ENCODE assay signal across 7 cellular contexts in the genomic region with DNA sequence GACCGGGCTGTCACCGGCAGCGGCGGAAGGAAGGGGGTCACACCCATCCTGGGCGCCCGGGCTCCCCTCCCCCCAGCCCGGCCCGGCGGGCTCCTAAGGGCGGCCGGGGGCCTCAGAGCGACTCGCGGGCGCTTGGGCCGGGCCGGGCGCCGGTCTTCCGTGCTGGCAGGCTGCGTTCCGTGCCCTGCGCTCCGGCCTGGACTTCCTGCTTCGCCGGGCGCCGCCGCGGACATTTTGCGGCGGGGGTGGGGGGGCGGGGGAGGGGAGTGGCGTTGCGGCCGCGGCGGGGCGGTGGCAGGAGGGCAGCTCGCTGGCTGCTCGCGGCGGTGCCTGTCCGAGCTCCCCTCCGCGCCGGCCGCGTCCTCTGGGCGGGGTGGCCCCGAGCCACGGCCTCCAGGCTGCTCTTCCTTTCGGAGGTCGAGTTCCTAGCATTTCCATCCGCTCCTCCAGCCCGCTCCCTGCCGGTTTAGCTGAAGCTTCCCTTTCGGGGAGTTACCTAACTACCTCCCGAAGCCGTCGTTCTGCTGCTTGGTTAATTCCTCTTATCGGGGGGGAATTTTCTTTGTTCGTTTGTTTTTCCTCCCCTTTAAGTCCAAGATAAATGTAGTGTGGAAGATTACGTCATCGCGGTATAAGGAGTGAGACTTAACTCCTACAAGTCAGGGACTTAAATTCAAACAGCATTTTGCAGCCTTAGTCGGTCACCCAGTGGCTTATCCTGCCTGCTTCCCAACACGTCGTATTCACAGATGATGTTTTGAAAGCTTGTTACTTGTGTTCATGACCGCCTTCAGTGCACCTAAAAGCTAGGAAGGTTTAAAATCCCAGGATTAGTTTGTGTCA. TPM values are rescaled to one million over a fixed set of nuclear protein-coding genes. Genes with fewer than 3 reads are reported as not detected.
DNase-seq lines count a peak whose midpoint lies in the region; ATAC-seq, FAIRE-seq and TF ChIP-seq lines count a peak whose summit lies in the region.

No MANE protein-coding gene starts in this region.

- no peak for TF ChIP-seq CTCF in GM12875 (IDR thresholded peaks at IDR 0.05; ENCODE audit: borderline replicate concordance, insufficient read depth, low read depth, low read length)
- no peak for TF ChIP-seq CTCF in WI38 (IDR thresholded peaks at IDR 0.05; ENCODE audit: low read depth, low read length)
- TF ChIP-seq CTCF in kidney (IDR thresholded peaks at IDR 0.05; ENCODE audit: borderline replicate concordance, extremely low read depth, insufficient read depth): no peak

- ATAC-seq in HG02642 (IDR thresholded peaks at IDR 0.05; ENCODE audit: poor library complexity, unreplicated experiment): peak; percentile 40

- peak; percentile 44 for DNase-seq in NCI-H1105 (lab: John Stamatoyannopoulos, UW)
- peak; percentile 56 for DNase-seq in cerebellar cortex (ENCODE audit: low spot score)
- DNase-seq in kidney: peak; percentile 92
- peak; percentile 31 for DNase-seq in smooth muscle cell of the brain vasculature (ENCODE audit: low read depth, low spot score)

- intact Hi-C loops in kidney (cut with DNase I): no loop called here

- H3K4me3 ChIP-seq in GM12875 (ENCODE audit: low read depth, low read length) (peak overlapping the region; percentile 78), WI38 (ENCODE audit: low read depth, low read length) (peak overlapping the region; percentile 86), kidney (ENCODE audit: low read length in 2 of 2) (peak overlapping the region; percentile 68 to 98)

- no peaks in the 10 kb centered on the region for H3K9me3 ChIP-seq in kidney (ENCODE audit: control insufficient read depth in 1 of 2, low read length in 2 of 2)

- FAIRE-seq in kidney (lab: Jason Lieb, UNC): no peak

- peak overlapping the region; percentile 98 for H3K27ac ChIP-seq in kidney (ENCODE audit: low read depth in 2 of 2, low read length in 2 of 2)

- peaks cover 14 to 20% of the 10 kb centered on the region in 2 donors for H3K4me1 ChIP-seq in kidney (ENCODE audit: control insufficient read depth in 1 of 2, insufficient read depth in 1 of 2, low read depth in 1 of 2, low read length in 2 of 2)

- peak overlapping the region; percentile 80 to 95 for H3K9ac ChIP-seq in kidney (ENCODE audit: low read length in 2 of 2)

- H3K36me3 ChIP-seq in kidney (ENCODE audit: control insufficient read depth in 1 of 2, insufficient read depth in 2 of 2, low read length in 2 of 2): no peaks in the 10 kb centered on the region

RNA-seq across cellular contexts. Expression of a gene that starts 0.7 kb away (rescaled TPM):
- total RNA-seq in kidney: 248 TPM
- polyA plus RNA-seq in kidney (ENCODE audit: insufficient read depth, low read depth, low replicate concordance): 207 TPM

RNA-seq across cellular contexts. Expression of a gene that starts 51.8 kb away (rescaled TPM):
- not detected for total RNA-seq in kidney
- not detected for polyA plus RNA-seq in kidney (ENCODE audit: insufficient read depth, low read depth, low replicate concordance)

Comparison
In these comparisons a context has a peak if more than half of its experiments do, and no peak if none do; other contexts are left out.
1. Peak in every context shown above with its lines: DNase-seq, ATAC-seq, H3K4me3 ChIP-seq and H3K27ac ChIP-seq.
2. DNase-seq: peak in every context shown above with its lines; median percentile 92 in kidney; 56 in cerebellar cortex; 44 in NCI-H1105; 31 in smooth muscle cell of the brain vasculature.